1 cellular context compared by ENCODE assay signal in genomic region chr4:1289232-1290164, GRCh38.
A peak's percentile ranks its signal among the peaks of the same experiment; 100 is the strongest.
TF ChIP-seq lines count a peak whose summit lies in the region.

TSS of gene MAEA (plus strand) at chr4:1289891. CDS start at chr4:1289914, 23 bp downstream.

TF ChIP-seq in HepG2, 621 proteins besides CTCF, POLR2A, EP300 and RAD21 (continued from another document and continues in another):
- TF ChIP-seq REST (IDR thresholded peaks at IDR 0.05; ENCODE audit: borderline replicate concordance in 1 of 2, low read depth in 1 of 2, low read length in 2 of 2) (0 out of 4 replicates have a peak, but pooled peaks of 1 of the 2 experiments have one; percentile 9), IRF1 (CRISPR knock-in tag; IDR thresholded peaks at IDR 0.05; ENCODE audit: low read depth) (no peak), MEIS2 (CRISPR knock-in tag; IDR thresholded peaks at IDR 0.05) (peak; percentile 15; the same call in 1 of the 2 replicates), ZNF232 (CRISPR knock-in tag; IDR thresholded peaks at IDR 0.05; ENCODE audit: borderline replicate concordance) (no peak), BORCS8-MEF2B (CRISPR knock-in tag; IDR thresholded peaks at IDR 0.05) (no peak), AGO1 (IDR thresholded peaks at IDR 0.05; ENCODE audit: low read depth, low read length, poor library complexity, severe bottlenecking) (peak; percentile 56), ZBTB42 (CRISPR knock-in tag; IDR thresholded peaks at IDR 0.05) (no peak), ARHGAP35 (CRISPR knock-in tag; IDR thresholded peaks at IDR 0.05; ENCODE audit: borderline replicate concordance) (no peak), NCOA1 (CRISPR knock-in tag; IDR thresholded peaks at IDR 0.05) (no peak), ZNF552 (CRISPR knock-in tag; IDR thresholded peaks at IDR 0.05; ENCODE audit: borderline replicate concordance) (no peak), SATB2 (CRISPR knock-in tag; IDR thresholded peaks at IDR 0.05) (no peak), CHD2 (IDR thresholded peaks at IDR 0.05; ENCODE audit: low read depth, low read length) (no peak), NBN (conservative IDR thresholded peaks at IDR 0.05) (no peak), MTA1 (CRISPR knock-in tag; IDR thresholded peaks at IDR 0.05; ENCODE audit: borderline replicate concordance) (no peak; the same call in 1 of the 2 replicates), SETDB1 (CRISPR knock-in tag; IDR thresholded peaks at IDR 0.05; ENCODE audit: borderline replicate concordance) (no peak), NCOA5 (CRISPR knock-in tag; IDR thresholded peaks at IDR 0.05) (no peak), ZNF235 (CRISPR knock-in tag; IDR thresholded peaks at IDR 0.05; ENCODE audit: borderline replicate concordance) (no peak), FOXK2 (IDR thresholded peaks at IDR 0.05) (no peak), ZNF788 (CRISPR knock-in tag; IDR thresholded peaks at IDR 0.05; ENCODE audit: borderline replicate concordance) (peak; percentile 33; the same call in 1 of the 2 replicates), ISX (CRISPR knock-in tag; conservative IDR thresholded peaks at IDR 0.05) (no peak), MEF2D (CRISPR knock-in tag; IDR thresholded peaks at IDR 0.05) (no peak), MAFF (IDR thresholded peaks at IDR 0.05; ENCODE audit: low read depth, low read length) (no peak), FOXK1 (CRISPR knock-in tag; IDR thresholded peaks at IDR 0.05; ENCODE audit: borderline replicate concordance, low read depth) (peak; percentile 84), ZNF496 (CRISPR knock-in tag; IDR thresholded peaks at IDR 0.05; ENCODE audit: insufficient replicate concordance) (no peak), ZNF124 (CRISPR knock-in tag; IDR thresholded peaks at IDR 0.05) (0 out of 2 replicates have a peak, but pooled peaks have one; percentile 45), TARDBP (CRISPR knock-in tag; IDR thresholded peaks at IDR 0.05) (peak; percentile 70), CBX1 (IDR thresholded peaks at IDR 0.05; ENCODE audit: low read depth) (no peak), ZNF615 (CRISPR knock-in tag; IDR thresholded peaks at IDR 0.05; ENCODE audit: borderline replicate concordance) (no peak), SKI (IDR thresholded peaks at IDR 0.05; ENCODE audit: partially characterized antibody) (no peak), MLLT10 (CRISPR knock-in tag; IDR thresholded peaks at IDR 0.05) (no peak), ZBTB8A (CRISPR knock-in tag; IDR thresholded peaks at IDR 0.05; ENCODE audit: borderline replicate concordance, low read depth) (no peak), ZNF18 (CRISPR knock-in tag; IDR thresholded peaks at IDR 0.05; ENCODE audit: insufficient replicate concordance) (no peak), SIN3A (IDR thresholded peaks at IDR 0.05; ENCODE audit: borderline replicate concordance, low read depth, low read length) (peak; percentile 95), ZNF121 (CRISPR knock-in tag; IDR thresholded peaks at IDR 0.05) (no peak), AKAP8 (CRISPR knock-in tag; IDR thresholded peaks at IDR 0.05) (peak; percentile 64; the same call in 1 of the 2 replicates), ZNF512 (CRISPR knock-in tag; IDR thresholded peaks at IDR 0.05) (no peak), SNAI1 (CRISPR knock-in tag; IDR thresholded peaks at IDR 0.05; ENCODE audit: borderline replicate concordance) (0 out of 2 replicates have a peak, but pooled peaks have one; percentile 28), ZNF782 (CRISPR knock-in tag; IDR thresholded peaks at IDR 0.05; ENCODE audit: borderline replicate concordance) (no peak), ZNF792 (CRISPR knock-in tag; IDR thresholded peaks at IDR 0.05) (no peak), ZNF776 (CRISPR knock-in tag; IDR thresholded peaks at IDR 0.05) (no peak; the same call in 1 of the 2 replicates), CHD4 (IDR thresholded peaks at IDR 0.05; ENCODE audit: borderline replicate concordance, low read length) (no peak), ZNF329 (CRISPR knock-in tag; IDR thresholded peaks at IDR 0.05; ENCODE audit: low read depth) (0 out of 2 replicates have a peak, but pooled peaks have one; percentile 65), ZNF367 (CRISPR knock-in tag; IDR thresholded peaks at IDR 0.05; ENCODE audit: borderline replicate concordance) (no peak), ZNF530 (CRISPR knock-in tag; IDR thresholded peaks at IDR 0.05; ENCODE audit: low read depth) (no peak), ZFYVE20 (CRISPR knock-in tag; IDR thresholded peaks at IDR 0.05; ENCODE audit: borderline replicate concordance, low read depth) (no peak), BHLHE40 (IDR thresholded peaks at IDR 0.05; ENCODE audit: low read length) (0 out of 2 replicates have a peak, but pooled peaks have one; percentile 13), TBP (CRISPR knock-in tag; IDR thresholded peaks at IDR 0.05) (no peak), HOXD1 (CRISPR knock-in tag; IDR thresholded peaks at IDR 0.05) (no peak), ZC3H13 (CRISPR knock-in tag; IDR thresholded peaks at IDR 0.05) (peak; percentile 89), NFIB (CRISPR knock-in tag; IDR thresholded peaks at IDR 0.05; ENCODE audit: borderline replicate concordance) (no peak), MXD1 (CRISPR knock-in tag; IDR thresholded peaks at IDR 0.05) (peak; percentile 70; the same call in 1 of the 2 replicates), ZNF543 (CRISPR knock-in tag; IDR thresholded peaks at IDR 0.05) (0 out of 2 replicates have a peak, but pooled peaks have one; percentile 26), HNRNPL (IDR thresholded peaks at IDR 0.05; ENCODE audit: low read depth, low read length) (no peak), FOSL2 (CRISPR knock-in tag; IDR thresholded peaks at IDR 0.05) (peak; percentile 41; the same call in 1 of the 2 replicates), ZNF709 (CRISPR knock-in tag; IDR thresholded peaks at IDR 0.05) (no peak), KLF15 (CRISPR knock-in tag; IDR thresholded peaks at IDR 0.05; ENCODE audit: borderline replicate concordance) (no peak), ZC3H4 (CRISPR knock-in tag; IDR thresholded peaks at IDR 0.05; ENCODE audit: borderline replicate concordance) (no peak)
- TF ChIP-seq, protein P1, sequence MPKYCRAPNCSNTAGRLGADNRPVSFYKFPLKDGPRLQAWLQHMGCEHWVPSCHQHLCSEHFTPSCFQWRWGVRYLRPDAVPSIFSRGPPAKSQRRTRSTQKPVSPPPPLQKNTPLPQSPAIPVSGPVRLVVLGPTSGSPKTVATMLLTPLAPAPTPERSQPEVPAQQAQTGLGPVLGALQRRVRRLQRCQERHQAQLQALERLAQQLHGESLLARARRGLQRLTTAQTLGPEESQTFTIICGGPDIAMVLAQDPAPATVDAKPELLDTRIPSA (CRISPR knock-in tag; IDR thresholded peaks at IDR 0.05; ENCODE audit: borderline replicate concordance), result no peak
- TF ChIP-seq, protein P2, sequence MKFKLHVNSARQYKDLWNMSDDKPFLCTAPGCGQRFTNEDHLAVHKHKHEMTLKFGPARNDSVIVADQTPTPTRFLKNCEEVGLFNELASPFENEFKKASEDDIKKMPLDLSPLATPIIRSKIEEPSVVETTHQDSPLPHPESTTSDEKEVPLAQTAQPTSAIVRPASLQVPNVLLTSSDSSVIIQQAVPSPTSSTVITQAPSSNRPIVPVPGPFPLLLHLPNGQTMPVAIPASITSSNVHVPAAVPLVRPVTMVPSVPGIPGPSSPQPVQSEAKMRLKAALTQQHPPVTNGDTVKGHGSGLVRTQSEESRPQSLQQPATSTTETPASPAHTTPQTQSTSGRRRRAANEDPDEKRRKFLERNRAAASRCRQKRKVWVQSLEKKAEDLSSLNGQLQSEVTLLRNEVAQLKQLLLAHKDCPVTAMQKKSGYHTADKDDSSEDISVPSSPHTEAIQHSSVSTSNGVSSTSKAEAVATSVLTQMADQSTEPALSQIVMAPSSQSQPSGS (CRISPR knock-in tag; IDR thresholded peaks at IDR 0.05), result peak; percentile 77
- TF ChIP-seq, protein P3, sequence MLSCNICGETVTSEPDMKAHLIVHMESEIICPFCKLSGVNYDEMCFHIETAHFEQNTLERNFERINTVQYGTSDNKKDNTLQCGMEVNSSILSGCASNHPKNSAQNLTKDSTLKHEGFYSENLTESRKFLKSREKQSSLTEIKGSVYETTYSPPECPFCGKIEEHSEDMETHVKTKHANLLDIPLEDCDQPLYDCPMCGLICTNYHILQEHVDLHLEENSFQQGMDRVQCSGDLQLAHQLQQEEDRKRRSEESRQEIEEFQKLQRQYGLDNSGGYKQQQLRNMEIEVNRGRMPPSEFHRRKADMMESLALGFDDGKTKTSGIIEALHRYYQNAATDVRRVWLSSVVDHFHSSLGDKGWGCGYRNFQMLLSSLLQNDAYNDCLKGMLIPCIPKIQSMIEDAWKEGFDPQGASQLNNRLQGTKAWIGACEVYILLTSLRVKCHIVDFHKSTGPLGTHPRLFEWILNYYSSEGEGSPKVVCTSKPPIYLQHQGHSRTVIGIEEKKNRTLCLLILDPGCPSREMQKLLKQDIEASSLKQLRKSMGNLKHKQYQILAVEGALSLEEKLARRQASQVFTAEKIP (CRISPR knock-in tag; IDR thresholded peaks at IDR 0.05; ENCODE audit: borderline replicate concordance), result no peak
- TF ChIP-seq, protein P4, sequence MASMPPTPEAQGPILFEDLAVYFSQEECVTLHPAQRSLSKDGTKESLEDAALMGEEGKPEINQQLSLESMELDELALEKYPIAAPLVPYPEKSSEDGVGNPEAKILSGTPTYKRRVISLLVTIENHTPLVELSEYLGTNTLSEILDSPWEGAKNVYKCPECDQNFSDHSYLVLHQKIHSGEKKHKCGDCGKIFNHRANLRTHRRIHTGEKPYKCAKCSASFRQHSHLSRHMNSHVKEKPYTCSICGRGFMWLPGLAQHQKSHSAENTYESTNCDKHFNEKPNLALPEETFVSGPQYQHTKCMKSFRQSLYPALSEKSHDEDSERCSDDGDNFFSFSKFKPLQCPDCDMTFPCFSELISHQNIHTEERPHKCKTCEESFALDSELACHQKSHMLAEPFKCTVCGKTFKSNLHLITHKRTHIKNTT (CRISPR knock-in tag; IDR thresholded peaks at IDR 0.05), result no peak
- TF ChIP-seq, protein P5, sequence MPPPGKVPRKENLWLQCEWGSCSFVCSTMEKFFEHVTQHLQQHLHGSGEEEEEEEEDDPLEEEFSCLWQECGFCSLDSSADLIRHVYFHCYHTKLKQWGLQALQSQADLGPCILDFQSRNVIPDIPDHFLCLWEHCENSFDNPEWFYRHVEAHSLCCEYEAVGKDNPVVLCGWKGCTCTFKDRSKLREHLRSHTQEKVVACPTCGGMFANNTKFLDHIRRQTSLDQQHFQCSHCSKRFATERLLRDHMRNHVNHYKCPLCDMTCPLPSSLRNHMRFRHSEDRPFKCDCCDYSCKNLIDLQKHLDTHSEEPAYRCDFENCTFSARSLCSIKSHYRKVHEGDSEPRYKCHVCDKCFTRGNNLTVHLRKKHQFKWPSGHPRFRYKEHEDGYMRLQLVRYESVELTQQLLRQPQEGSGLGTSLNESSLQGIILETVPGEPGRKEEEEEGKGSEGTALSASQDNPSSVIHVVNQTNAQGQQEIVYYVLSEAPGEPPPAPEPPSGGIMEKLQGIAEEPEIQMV (CRISPR knock-in tag; IDR thresholded peaks at IDR 0.05; ENCODE audit: low read depth), result no peak
